ENCODE assay signal across 19 cellular contexts in genomic region chr10:25078659-25079429, GRCh38.
DNase-seq lines count a peak whose midpoint lies in the region; ATAC-seq and TF ChIP-seq lines count a peak whose summit lies in the region.
"Had no signal": no experiment of that assay in that cellular context is flagged by ENCODE, and none has a peak within 500 bp of the region (broad histone marks: within the 10 kb centered on the region; RNA-seq: fewer than 3 reads in every experiment).

No MANE protein-coding gene starts in this region.

- CTCF ChIA-PET in GM10248 (lab: Yijun Ruan, JAX) = interaction anchor here (1.1 to 9.8 kb wide), 8 partner anchors 11 to 466 kb away, joined by 3 to 95 read pairs (median 14); partner anchors contain the start of genes ENKUR and THNSL1

- H3K36me3 ChIP-seq in colonic mucosa = no peaks in the 10 kb centered on the region
- no peaks in the 10 kb centered on the region for H3K36me3 ChIP-seq in mucosa of stomach (ENCODE audit: control insufficient read depth, insufficient read depth, low read length)
- H3K36me3 ChIP-seq: sigmoid colon had no signal

- POLR2A ChIA-PET in GM10248 (lab: Yijun Ruan, JAX) = no interaction called here

- no peaks in the 10 kb centered on the region for H3K27me3 ChIP-seq in colonic mucosa
- H3K27me3 ChIP-seq in mucosa of stomach (ENCODE audit: control insufficient read depth, insufficient read depth, low read length) = no peaks in the 10 kb centered on the region
- H3K27me3 ChIP-seq: sigmoid colon, testis had no signal

- intact Hi-C loops in colonic mucosa (cut with DNase I) = no loop called here

- no peak overlapping the region for H3K4me3 ChIP-seq in AG10803 (ENCODE audit: low read length)
- H3K4me3 ChIP-seq in colonic mucosa = no peak overlapping the region
- no peak overlapping the region for H3K4me3 ChIP-seq in mucosa of stomach (ENCODE audit: low read length)
- H3K4me3 ChIP-seq: sigmoid colon, testis had no signal

- H3K9me3 ChIP-seq in colonic mucosa (no peaks in the 10 kb centered on the region), mucosa of stomach (ENCODE audit: control insufficient read depth, low read length) (no peaks in the 10 kb centered on the region)
- H3K9me3 ChIP-seq: sigmoid colon, testis had no signal

- H3K9ac ChIP-seq in colonic mucosa (ENCODE audit: low read depth in 2 of 2, low read length in 2 of 2) (no peak overlapping the region), mucosa of stomach (ENCODE audit: low read length) (peak overlapping the region; percentile 13)

- TF ChIP-seq CTCF in AG10803 (conservative IDR thresholded peaks at IDR 0.05; ENCODE audit: low read length) (no peak), colonic mucosa (IDR thresholded peaks at IDR 0.05) (no peak), GM10248 (IDR thresholded peaks at IDR 0.05; ENCODE audit: control extremely low read depth, extremely low read depth, low read depth, missing control alignments) (no peak)

- no peak overlapping the region for H3K27ac ChIP-seq in colonic mucosa
- H3K27ac ChIP-seq: sigmoid colon, testis had no signal

- DNase-seq in AG10803 (ENCODE audit: low read depth) (peak; percentile 14), LoVo (ENCODE audit: low spot score) (peak; percentile 58), colonic mucosa (peak; percentile 53), iPS-NIHi7 (ENCODE audit: extremely low spot score) (no peak), GM10248 (ENCODE audit: extremely low spot score) (no peak)
- DNase-seq: activated CD4-positive, CD25-positive, alpha-beta regulatory T cell; activated CD8-positive, alpha-beta memory T cell treated with anti-CD3 and anti-CD28 coated beads, Interleukin-2, amount 10 ng/mL, durations not matched to agents 7 days and 5 days; activated effector memory CD4-positive, alpha-beta T cell treated with Interleukin-2 at 50 U/mL for 16 hours; Calu3; hypothalamus; Karpas-422; NCI-H226; nucleus accumbens; SHP77; sigmoid colon; testis had no signal

- H3K4me1 ChIP-seq in colonic mucosa (no peaks in the 10 kb centered on the region), mucosa of stomach (ENCODE audit: control insufficient read depth, insufficient read depth, low read length) (peaks cover 24% of the 10 kb centered on the region)

- ATAC-seq in GM19463 (IDR thresholded peaks at IDR 0.05; ENCODE audit: unreplicated experiment) (no peak), HG03460 (IDR thresholded peaks at IDR 0.05; ENCODE audit: unreplicated experiment) (no peak)
- ATAC-seq: activated CD8-positive, alpha-beta memory T cell treated with anti-CD3 and anti-CD28 coated beads, Interleukin-2, amount 10 ng/mL, durations not matched to agents 7 days and 5 days had no signal

Comparison
In these comparisons a context has a peak if more than half of its experiments do, and no peak if none do; other contexts are left out.
1. DNase-seq: peak in AG10803 (single experiment), LoVo (single experiment) and colonic mucosa (single experiment); none in iPS-NIHi7 (single experiment) and GM10248 (single experiment).